17 cellular contexts compared by ENCODE assay signal in the genomic region with DNA sequence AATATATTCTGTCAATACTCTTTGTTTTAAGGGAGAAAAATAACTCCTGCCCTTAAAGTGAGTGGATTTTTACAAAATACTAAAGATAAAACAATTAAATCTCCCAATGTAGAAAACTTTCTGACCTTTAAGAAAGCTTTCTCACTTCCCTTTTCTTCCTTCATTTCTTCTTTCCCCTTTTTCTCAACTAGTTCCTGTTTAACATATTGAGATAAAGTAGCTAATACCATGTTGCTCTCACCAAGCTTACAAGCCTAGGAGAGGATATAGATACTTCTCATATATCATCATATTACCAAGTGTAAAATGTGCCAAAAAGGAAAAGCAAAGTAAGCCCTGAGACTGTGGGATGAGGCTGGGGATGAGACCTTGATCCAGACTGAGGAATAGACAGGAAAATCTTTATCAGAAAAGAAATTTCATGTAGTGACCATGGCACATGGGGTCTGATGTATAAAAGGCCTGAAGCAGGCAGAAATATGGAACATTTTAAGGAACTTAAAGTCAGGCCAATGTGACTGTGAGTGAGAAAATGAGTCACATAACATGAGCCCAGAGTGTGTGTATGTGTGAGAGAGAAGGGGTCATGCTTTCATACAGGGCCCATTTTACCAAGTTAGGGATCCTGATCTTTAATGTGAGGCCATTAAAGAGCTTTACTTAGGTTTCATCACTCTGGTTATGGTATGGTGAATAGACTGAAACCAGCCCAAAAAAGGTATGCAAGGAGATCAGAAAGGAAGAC.
"Had no signal": no experiment of that assay in that cellular context is flagged by ENCODE, and none has a peak within 500 bp of the region (broad histone marks: within the 10 kb centered on the region; RNA-seq: fewer than 3 reads in every experiment).

No MANE protein-coding gene starts in this region.

- H3K27me3 ChIP-seq: body of pancreas, hepatocyte, pancreas had no signal

- H3K27ac Mint-ChIP-seq: activated CD4-positive, alpha-beta T cell treated with anti-CD3 and anti-CD28 coated beads, Interleukin-2, amount 10 ng/mL, durations not matched to agents 24 days and 14 days; activated naive CD8-positive, alpha-beta T cell; activated T-cell treated with anti-CD3 and anti-CD28 coated beads, Interleukin-2, amount 50 U/mL, for 72 hours; naive B cell had no signal

- H3K4me3 ChIP-seq: body of pancreas, hepatocyte, lung, pancreas had no signal

- H3K27me3 Mint-ChIP-seq: activated CD4-positive, alpha-beta T cell treated with anti-CD3 and anti-CD28 coated beads, Interleukin-2, amount 10 ng/mL, durations not matched to agents 24 days and 14 days; activated naive CD8-positive, alpha-beta T cell; naive B cell had no signal

- H3K4me1 Mint-ChIP-seq: activated CD4-positive, alpha-beta T cell treated with anti-CD3 and anti-CD28 coated beads, Interleukin-2, amount 10 ng/mL, durations not matched to agents 24 days and 14 days; naive B cell had no signal

- ATAC-seq: activated T-cell treated with anti-CD3 and anti-CD28 coated beads, Interleukin-2, amount 50 U/mL, for 72 hours; body of pancreas; esophagus mucosa; pancreas had no signal

- H3K36me3 Mint-ChIP-seq: activated naive CD8-positive, alpha-beta T cell; naive B cell had no signal

- H3K27ac ChIP-seq: body of pancreas, hepatocyte, pancreas had no signal

- DNase-seq: activated CD4-positive, alpha-beta T cell treated with anti-CD3 and anti-CD28 coated beads, Interleukin-2, amount 10 ng/mL, durations not matched to agents 24 days and 14 days; activated CD4-positive, CD25-positive, alpha-beta regulatory T cell; activated CD8-positive, alpha-beta memory T cell treated with anti-CD3 and anti-CD28 coated beads, Interleukin-2, amount 50 U/mL, for 48 hours; activated gamma-delta T cell treated with Interleukin-2 at 50 U/mL for 16 hours; activated T-cell treated with anti-CD3 and anti-CD28 coated beads, Interleukin-2, amount 50 U/mL, for 72 hours; amniotic stem cell; body of pancreas; caudate nucleus; islet precursor cell; naive B cell; pancreas; stimulated activated CD4-positive, alpha-beta T cell treated with anti-CD3 and anti-CD28 coated beads, Interleukin-12 subunit alpha, Interleukin-12 subunit beta, amount 100 ng/mL, for 4 hours; stimulated activated CD4-positive, alpha-beta T cell treated with anti-CD3 and anti-CD28 coated beads, Interleukin-2, amount 100 ng/mL, for 24 hours had no signal

- H3K4me3 Mint-ChIP-seq: activated CD4-positive, alpha-beta T cell treated with anti-CD3 and anti-CD28 coated beads, Interleukin-2, amount 10 ng/mL, durations not matched to agents 24 days and 14 days; activated naive CD8-positive, alpha-beta T cell; activated T-cell treated with anti-CD3 and anti-CD28 coated beads, Interleukin-2, amount 50 U/mL, for 72 hours; naive B cell had no signal
